ENCODE assay signal across 12 cellular contexts in the genomic region with DNA sequence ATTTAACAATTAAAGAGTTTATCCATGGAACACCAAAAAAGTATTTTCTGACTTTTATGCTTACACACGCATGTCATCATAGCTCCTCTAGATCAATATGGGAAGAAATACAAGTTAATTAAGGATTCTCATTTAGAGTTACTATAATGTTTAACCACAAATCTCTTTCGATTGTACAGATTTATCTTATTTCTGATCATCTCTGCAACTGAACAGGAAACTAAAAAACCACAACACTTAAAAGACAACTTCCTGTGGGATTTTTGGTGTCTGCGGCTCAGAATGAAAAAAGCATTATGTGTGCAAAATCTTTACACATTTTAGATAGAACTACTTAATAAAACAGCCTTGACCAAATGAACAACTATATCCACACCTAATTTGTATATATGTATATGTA. TPM values are rescaled to one million over a fixed set of nuclear protein-coding genes. Genes with fewer than 3 reads are reported as not detected.
DNase-seq lines count a peak whose midpoint lies in the region; ATAC-seq and TF ChIP-seq lines count a peak whose summit lies in the region.
"Had no signal": no experiment of that assay in that cellular context is flagged by ENCODE, and none has a peak within 500 bp of the region (broad histone marks: within the 10 kb centered on the region; RNA-seq: fewer than 3 reads in every experiment).

No MANE protein-coding gene starts in this region.

- no peaks in the 10 kb centered on the region for H3K36me3 ChIP-seq in left ventricle myocardium inferior
- H3K36me3 ChIP-seq: adrenal gland; BLaER1 treated with 17β-estradiol and CSF1 and Interleukin-3, amounts not matched to agents 10 nM and 100 nM had no signal

- no peak overlapping the region for H3K4me3 ChIP-seq in left ventricle myocardium inferior
- H3K4me3 ChIP-seq: adrenal gland; BLaER1 treated with 17β-estradiol and CSF1 and Interleukin-3, amounts not matched to agents 10 nM and 100 nM had no signal

- no peaks in the 10 kb centered on the region for H3K27me3 ChIP-seq in left ventricle myocardium inferior (ENCODE audit: low read depth)
- H3K27me3 ChIP-seq: adrenal gland had no signal

- no peak for ATAC-seq in left cardiac atrium
- ATAC-seq in HG03378 (IDR thresholded peaks at IDR 0.05; ENCODE audit: unreplicated experiment): peak; percentile 75
- no peak for ATAC-seq in GM19023 (IDR thresholded peaks at IDR 0.05; ENCODE audit: unreplicated experiment)
- ATAC-seq in GM21360 (IDR thresholded peaks at IDR 0.05; ENCODE audit: unreplicated experiment): no peak

- H3K27ac Mint-ChIP-seq in T-helper 2 cell treated with Interferon-gamma antibody and Interleukin-4, amounts not matched to agents 5 μg/mL and 100 μg/mL, for 36 hours: peak overlapping the region; percentile 49
- H3K27ac Mint-ChIP-seq in osteocyte (ENCODE audit: unreplicated experiment): peak overlapping the region; percentile 29

- H3K36me3 Mint-ChIP-seq in T-helper 2 cell treated with Interferon-gamma antibody and Interleukin-4, amounts not matched to agents 5 μg/mL and 100 μg/mL, for 36 hours (ENCODE audit: low read depth): peaks cover 3% of the 10 kb centered on the region
- H3K36me3 Mint-ChIP-seq in osteocyte (ENCODE audit: unreplicated experiment): no peaks in the 10 kb centered on the region

- peaks cover 16% of the 10 kb centered on the region for H3K9me3 Mint-ChIP-seq in T-helper 2 cell treated with Interferon-gamma antibody and Interleukin-4, amounts not matched to agents 5 μg/mL and 100 μg/mL, for 36 hours
- no peaks in the 10 kb centered on the region for H3K9me3 Mint-ChIP-seq in osteocyte (ENCODE audit: unreplicated experiment)

- H3K9me3 ChIP-seq in left ventricle myocardium inferior (replicated peaks): no peaks in the 10 kb centered on the region
- H3K9me3 ChIP-seq: adrenal gland had no signal

- peak overlapping the region; percentile 3 for H3K27ac ChIP-seq in left ventricle myocardium inferior (replicated peaks)
- H3K27ac ChIP-seq: adrenal gland; BLaER1 treated with 17β-estradiol and CSF1 and Interleukin-3, amounts not matched to agents 10 nM and 100 nM had no signal

- H3K4me1 ChIP-seq in left ventricle myocardium inferior: peaks cover 56% of the 10 kb centered on the region

- intact Hi-C loops in left ventricle myocardium inferior (cut with micrococcal nuclease) (loop anchor here (10.0 kb wide), 1 partner anchor 60 kb away; no protein-coding TSS in a partner anchor), left cardiac atrium (cut with DNase I) (loop anchor here (5.0 to 10.0 kb wide), 2 partner anchors 80 to 92 kb away; no protein-coding TSS in a partner anchor)

- DNase-seq in left ventricle myocardium inferior (no peak), left cardiac atrium (no peak), osteocyte (ENCODE audit: extremely low spot score, unreplicated experiment) (no peak), NCI-H82 (lab: John Stamatoyannopoulos, UW) (no peak)
- no peak for DNase-seq in T-helper 2 cell treated with Interferon-gamma antibody and Interleukin-4, amounts not matched to agents 5 μg/mL and 100 μg/mL, for 36 hours (ENCODE audit: low spot score)
- DNase-seq: adrenal gland, NCI-H446 had no signal

- H3K4me3 Mint-ChIP-seq in T-helper 2 cell treated with Interferon-gamma antibody and Interleukin-4, amounts not matched to agents 5 μg/mL and 100 μg/mL, for 36 hours: no peak overlapping the region
- no peak overlapping the region for H3K4me3 Mint-ChIP-seq in osteocyte (ENCODE audit: unreplicated experiment)

- peaks cover 13% of the 10 kb centered on the region for H3K4me1 Mint-ChIP-seq in T-helper 2 cell treated with Interferon-gamma antibody and Interleukin-4, amounts not matched to agents 5 μg/mL and 100 μg/mL, for 36 hours (ENCODE audit: low read depth)
- H3K4me1 Mint-ChIP-seq in osteocyte (ENCODE audit: unreplicated experiment): peaks cover 30% of the 10 kb centered on the region

- TF ChIP-seq CTCF in left ventricle myocardium inferior (IDR thresholded peaks at IDR 0.05; ENCODE audit: borderline replicate concordance): no peak
- no peak for TF ChIP-seq CTCF in osteocyte (IDR thresholded peaks at IDR 0.05)

- H3K27me3 Mint-ChIP-seq in T-helper 2 cell treated with Interferon-gamma antibody and Interleukin-4, amounts not matched to agents 5 μg/mL and 100 μg/mL, for 36 hours (ENCODE audit: low read depth): peaks cover 56% of the 10 kb centered on the region
- H3K27me3 Mint-ChIP-seq in osteocyte (ENCODE audit: unreplicated experiment): no peaks in the 10 kb centered on the region

RNA-seq across cellular contexts. Expression of a gene that starts 2.9 kb away (rescaled TPM):
- 108 TPM for total RNA-seq in left ventricle myocardium inferior
- 10 to 100 TPM; 85.2 to 95.9 TPM for total RNA-seq in left cardiac atrium
- 113 and 119 TPM in 2 replicates for total RNA-seq in osteocyte
- total RNA-seq: T-helper 2 cell treated with Interferon-gamma antibody and Interleukin-4, amounts not matched to agents 100 ng/mL and 5 ng/mL, for 36 hours had no signal
